14 cellular contexts compared by ENCODE assay signal in genomic region chr3:17038900-17039545, GRCh38.
DNase-seq lines count a peak whose midpoint lies in the region; ATAC-seq and TF ChIP-seq lines count a peak whose summit lies in the region.
"Had no signal": no experiment of that assay in that cellular context is flagged by ENCODE, and none has a peak within 500 bp of the region (broad histone marks: within the 10 kb centered on the region; RNA-seq: fewer than 3 reads in every experiment).

No MANE protein-coding gene starts in this region.

- no TSS peak for BruUV-seq in PC-9 (replicated peaks; lab: Mats Ljungman, UMichigan)

- DNase-seq in activated naive CD8-positive, alpha-beta T cell treated with anti-CD3 and anti-CD28 coated beads for 36 hours: no peak
- DNase-seq in PC-9 (peak in 1 of 2 experiments; percentile 26), foreskin keratinocyte (no peak), stomach (no peak), HuH-7 (ENCODE audit: low spot score) (no peak), right lobe of liver (no peak)
- no peak for DNase-seq in stimulated activated CD4-positive, alpha-beta T cell treated with anti-CD3 and anti-CD28 coated beads, Interleukin-4, amount 100 ng/mL, for 1 hour
- DNase-seq: AML-193, cortex of kidney, DND-41, NCI-H524, ovary, T-helper 9 cell had no signal

- H3K27me3 ChIP-seq in PC-9 (ENCODE audit: insufficient read depth, low read depth) (no peaks in the 10 kb centered on the region), foreskin keratinocyte (no peaks in the 10 kb centered on the region), stomach (no peaks in the 10 kb centered on the region), right lobe of liver (no peaks in the 10 kb centered on the region)
- H3K27me3 ChIP-seq: ovary had no signal

- peak overlapping the region; percentile 65 for H3K4me2 ChIP-seq in PC-9

- no peak overlapping the region for H3K4me3 Mint-ChIP-seq in activated naive CD8-positive, alpha-beta T cell
- no peak overlapping the region for H3K4me3 Mint-ChIP-seq in activated naive CD8-positive, alpha-beta T cell treated with anti-CD3 and anti-CD28 coated beads for 36 hours

- no peaks in the 10 kb centered on the region for H3K79me2 ChIP-seq in PC-9 (ENCODE audit: low read depth)

- TF ChIP-seq POLR2A in stomach (IDR thresholded peaks at IDR 0.05): no peak
- no peak for TF ChIP-seq POLR2A in right lobe of liver (IDR thresholded peaks at IDR 0.05)

- H3K4me1 Mint-ChIP-seq in activated naive CD8-positive, alpha-beta T cell (ENCODE audit: low read depth): peaks cover 44% of the 10 kb centered on the region
- H3K4me1 Mint-ChIP-seq in activated naive CD8-positive, alpha-beta T cell treated with anti-CD3 and anti-CD28 coated beads for 36 hours: peaks cover 35% of the 10 kb centered on the region

- TF ChIP-seq CTCF in PC-9 (conservative IDR thresholded peaks at IDR 0.05) (no peak), foreskin keratinocyte (conservative IDR thresholded peaks at IDR 0.05) (no peak), stomach (IDR thresholded peaks at IDR 0.05) (no peak), right lobe of liver (IDR thresholded peaks at IDR 0.05) (no peak)

- no peaks in the 10 kb centered on the region for H3K27me3 Mint-ChIP-seq in activated naive CD8-positive, alpha-beta T cell
- H3K27me3 Mint-ChIP-seq in activated naive CD8-positive, alpha-beta T cell treated with anti-CD3 and anti-CD28 coated beads for 36 hours: no peaks in the 10 kb centered on the region

- 86 to 97% (median 90%) methylated on average over 1 of the region's 1 CpG for WGBS in stomach, 5 donors
- WGBS in right lobe of liver (ENCODE audit: insufficient coverage, low coverage, low lambda C conversion rate, missing lambda C conversion rate): no CpG with 5 or more reads among the region's 1 CpG

- H3K27ac ChIP-seq in PC-9 (peak overlapping the region; percentile 90), foreskin keratinocyte (no peak overlapping the region), stomach (peak overlapping the region in 3 of 5 donors; percentile 18 to 66 (median 60)), right lobe of liver (no peak overlapping the region)
- H3K27ac ChIP-seq: ovary had no signal

- no peaks in the 10 kb centered on the region for H3K9me3 Mint-ChIP-seq in activated naive CD8-positive, alpha-beta T cell (ENCODE audit: low read depth)
- no peaks in the 10 kb centered on the region for H3K9me3 Mint-ChIP-seq in activated naive CD8-positive, alpha-beta T cell treated with anti-CD3 and anti-CD28 coated beads for 36 hours

- H2AFZ ChIP-seq in PC-9: no peak overlapping the region

- CTCF ChIA-PET in PC-9 (lab: Charles Lee): no interaction called here

- peaks cover 27% of the 10 kb centered on the region for H3F3A ChIP-seq in PC-9 (ENCODE audit: insufficient read depth, low read depth)

- H3K4me1 ChIP-seq in PC-9 (replicated peaks; ENCODE audit: insufficient read depth) (peaks cover 45% of the 10 kb centered on the region), foreskin keratinocyte (peaks cover 29% of the 10 kb centered on the region), stomach (peaks cover 0 to 21% (median 7%) of the 10 kb centered on the region in 4 donors), right lobe of liver (no peaks in the 10 kb centered on the region)

- POLR2A ChIA-PET in PC-9 (lab: Charles Lee; ENCODE audit: unreplicated experiment): no interaction called here

- H3K4me3 ChIP-seq in PC-9 (no peak overlapping the region), stomach (no peak overlapping the region), right lobe of liver (no peak overlapping the region)
- H3K4me3 ChIP-seq: ovary had no signal

- intact Hi-C loops in PC-9 (cut with micrococcal nuclease; ENCODE audit: unreplicated experiment) (loop anchor here (1.0 to 10.0 kb wide), 5 partner anchors 44 to 744 kb away; partner anchors contain the start of gene PLCL2), stomach (cut with DNase I; ENCODE audit: low total_unique reads) (loop anchor here (10.0 kb wide), 2 partner anchors 154 to 434 kb away; partner anchors contain the start of genes DAZL and PLCL2), right lobe of liver (cut with DNase I) (no loop called here)

- ATAC-seq in foreskin keratinocyte: peak; percentile 29
- no peak for ATAC-seq in right lobe of liver

- H3K9me3 ChIP-seq in PC-9 (ENCODE audit: insufficient read depth, low read depth) (peaks cover 15% of the 10 kb centered on the region; the same call in 1 of the 2 replicates), stomach (no peaks in the 10 kb centered on the region), right lobe of liver (no peaks in the 10 kb centered on the region)
- H3K9me3 ChIP-seq: ovary had no signal

- H3K36me3 Mint-ChIP-seq in activated naive CD8-positive, alpha-beta T cell: peaks cover 27% of the 10 kb centered on the region
- H3K36me3 Mint-ChIP-seq in activated naive CD8-positive, alpha-beta T cell treated with anti-CD3 and anti-CD28 coated beads for 36 hours: peaks cover 16% of the 10 kb centered on the region

- no peak for TF ChIP-seq EP300 in stomach (IDR thresholded peaks at IDR 0.05)

- H4K20me1 ChIP-seq in PC-9 (ENCODE audit: insufficient read depth): no peaks in the 10 kb centered on the region

- H3K9me2 ChIP-seq in PC-9 (ENCODE audit: insufficient read depth): no peaks in the 10 kb centered on the region

- H3K36me3 ChIP-seq in PC-9 (ENCODE audit: low read depth) (peaks cover 7% of the 10 kb centered on the region; the same call in 1 of the 2 replicates), stomach (no peaks in the 10 kb centered on the region), right lobe of liver (peaks cover 0 to 5% (median 0%) of the 10 kb centered on the region in 4 donors)
- H3K36me3 ChIP-seq: ovary had no signal

- peak overlapping the region; percentile 22 for H3K27ac Mint-ChIP-seq in activated naive CD8-positive, alpha-beta T cell
- no peak overlapping the region for H3K27ac Mint-ChIP-seq in activated naive CD8-positive, alpha-beta T cell treated with anti-CD3 and anti-CD28 coated beads for 36 hours

Comparison
In these comparisons a context has a peak if more than half of its experiments do, and no peak if none do; other contexts are left out.
1. H3K27ac ChIP-seq: peak in PC-9 (single experiment) and stomach (3 of 5); none in foreskin keratinocyte (single experiment) and right lobe of liver (0 of 3).
2. intact Hi-C loops: an anchor here in PC-9 (1.0 to 10.0 kb wide) and stomach (10.0 kb wide); none called in right lobe of liver.